10 cellular contexts compared by ENCODE assay signal in genomic region chr13:40207110-40207478, GRCh38.
DNase-seq lines count a peak whose midpoint lies in the region; ATAC-seq, FAIRE-seq and TF ChIP-seq lines count a peak whose summit lies in the region.
"Had no signal": no experiment of that assay in that cellular context is flagged by ENCODE, and none has a peak within 500 bp of the region (broad histone marks: within the 10 kb centered on the region; RNA-seq: fewer than 3 reads in every experiment).

No MANE protein-coding gene starts in this region.

- no peaks in the 10 kb centered on the region for H3K27me3 Mint-ChIP-seq in CD4-positive, alpha-beta T cell

- peak; percentile 36 for TF ChIP-seq POLR2A in GM19193 (IDR thresholded peaks at IDR 0.05; ENCODE audit: extremely low read depth, insufficient read depth, insufficient read length)

- POLR2A ChIA-PET in CD4-positive, alpha-beta T cell (lab: Charles Lee), result interaction anchor here (0.7 to 5.3 kb wide), 22 partner anchors 9 to 475 kb away, joined by 3 to 125 read pairs (median 4); no protein-coding TSS in a partner anchor
- POLR2A ChIA-PET in HEK293T (lab: Yijun Ruan, JAX), result no interaction called here

- no peaks in the 10 kb centered on the region for H3K9me3 ChIP-seq in CD4-positive, alpha-beta T cell (ENCODE audit: control insufficient read depth, low read length)
- H3K9me3 ChIP-seq: neutrophil had no signal

- no peaks in the 10 kb centered on the region for H3K27me3 ChIP-seq in CD4-positive, alpha-beta T cell (ENCODE audit: control insufficient read depth, insufficient read depth, low read length)
- H3K27me3 ChIP-seq: neutrophil had no signal

- ATAC-seq in CD4-positive, alpha-beta T cell (ENCODE audit: poor library complexity), result peak; percentile 5
- ATAC-seq in HG03095 (IDR thresholded peaks at IDR 0.05; ENCODE audit: unreplicated experiment), result peak; percentile 73
- ATAC-seq in activated naive CD4-positive, alpha-beta T cell treated with anti-CD3 and anti-CD28 coated beads, Interleukin-2, amount 50 U/mL, for 72 hours, result peak; percentile 30 to 60
- ATAC-seq: Panc1 had no signal

- intact Hi-C loops in CD4-positive, alpha-beta T cell (cut with DNase I, micrococcal nuclease), result no loop called here

- H3K27ac Mint-ChIP-seq in CD4-positive, alpha-beta T cell, result peak overlapping the region; percentile 97
- H3K27ac Mint-ChIP-seq in activated naive CD4-positive, alpha-beta T cell treated with anti-CD3 and anti-CD28 coated beads, Interleukin-2, amount 50 U/mL, for 72 hours, result peak overlapping the region; percentile 95 to 99

- peaks cover 16% of the 10 kb centered on the region for H3K36me3 Mint-ChIP-seq in CD4-positive, alpha-beta T cell (ENCODE audit: low read depth)
- peaks cover 23 to 61% of the 10 kb centered on the region in 2 donors for H3K36me3 Mint-ChIP-seq in activated naive CD4-positive, alpha-beta T cell treated with anti-CD3 and anti-CD28 coated beads, Interleukin-2, amount 50 U/mL, for 72 hours

- CTCF ChIA-PET in CD4-positive, alpha-beta T cell (lab: Charles Lee), result interaction anchor here (0.9 to 1.6 kb wide), 5 partner anchors 14 to 264 kb away, joined by 3 to 5 read pairs (median 4); no protein-coding TSS in a partner anchor
- CTCF ChIA-PET in HEK293T (lab: Yijun Ruan, JAX), result no interaction called here

- peak in 1 of 10 experiments; percentile 48 for DNase-seq in CD4-positive, alpha-beta T cell
- DNase-seq in activated naive CD4-positive, alpha-beta T cell treated with anti-CD3 and anti-CD28 coated beads, Interleukin-2, amount 50 U/mL, for 72 hours (ENCODE audit: low spot score in 2 of 2), result no peak
- DNase-seq in OCI-M2 (lab: John Stamatoyannopoulos, UW; ENCODE audit: unreplicated experiment), result no peak
- DNase-seq in D721Med (ENCODE audit: insufficient read length, low spot score), result no peak
- DNase-seq in HEK293T (ENCODE audit: extremely low spot score), result no peak
- no peak for DNase-seq in NCI-H1436 (lab: John Stamatoyannopoulos, UW)

- H3K9me3 Mint-ChIP-seq in CD4-positive, alpha-beta T cell, result peaks cover 7% of the 10 kb centered on the region
- H3K9me3 Mint-ChIP-seq in activated naive CD4-positive, alpha-beta T cell treated with anti-CD3 and anti-CD28 coated beads, Interleukin-2, amount 50 U/mL, for 72 hours, result peaks cover 28 to 42% of the 10 kb centered on the region in 2 donors

- FAIRE-seq in D721Med (lab: Jason Lieb, UNC), result no peak

- H3K27ac ChIP-seq in CD4-positive, alpha-beta T cell (ENCODE audit: low read depth, low read length), result peak overlapping the region; percentile 77
- H3K27ac ChIP-seq: neutrophil had no signal

- H3K4me1 Mint-ChIP-seq in CD4-positive, alpha-beta T cell (ENCODE audit: low read depth), result peaks cover 87% of the 10 kb centered on the region

- TF ChIP-seq CTCF in CD4-positive, alpha-beta T cell (IDR thresholded peaks at IDR 0.05), result no peak
- TF ChIP-seq CTCF in D721Med (IDR thresholded peaks at IDR 0.05; ENCODE audit: insufficient read depth, missing control alignments), result no peak

- H3K4me3 Mint-ChIP-seq in CD4-positive, alpha-beta T cell, result peak overlapping the region; percentile 79

TF ChIP-seq in HEK293T, 16 proteins besides CTCF, POLR2A, EP300 and RAD21:
- no peak for TF ChIP-seq BHLHE40 (IDR thresholded peaks at IDR 0.05; ENCODE audit: borderline replicate concordance)
- TF ChIP-seq, protein P1, sequence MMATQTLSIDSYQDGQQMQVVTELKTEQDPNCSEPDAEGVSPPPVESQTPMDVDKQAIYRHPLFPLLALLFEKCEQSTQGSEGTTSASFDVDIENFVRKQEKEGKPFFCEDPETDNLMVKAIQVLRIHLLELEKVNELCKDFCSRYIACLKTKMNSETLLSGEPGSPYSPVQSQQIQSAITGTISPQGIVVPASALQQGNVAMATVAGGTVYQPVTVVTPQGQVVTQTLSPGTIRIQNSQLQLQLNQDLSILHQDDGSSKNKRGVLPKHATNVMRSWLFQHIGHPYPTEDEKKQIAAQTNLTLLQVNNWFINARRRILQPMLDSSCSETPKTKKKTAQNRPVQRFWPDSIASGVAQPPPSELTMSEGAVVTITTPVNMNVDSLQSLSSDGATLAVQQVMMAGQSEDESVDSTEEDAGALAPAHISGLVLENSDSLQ (IDR thresholded peaks at IDR 0.05), result no peak
- no peak for TF ChIP-seq FOXA1 (IDR thresholded peaks at IDR 0.05)

Comparison
In these comparisons a context has a peak if more than half of its experiments do, and no peak if none do; other contexts are left out.
1. ATAC-seq: peak in every context shown above with its lines; median percentile 73 in HG03095; 45 in activated naive CD4-positive, alpha-beta T cell treated with anti-CD3 and anti-CD28 coated beads, Interleukin-2, amount 50 U/mL, for 72 hours; 5 in CD4-positive, alpha-beta T cell.